In the genomic region with DNA sequence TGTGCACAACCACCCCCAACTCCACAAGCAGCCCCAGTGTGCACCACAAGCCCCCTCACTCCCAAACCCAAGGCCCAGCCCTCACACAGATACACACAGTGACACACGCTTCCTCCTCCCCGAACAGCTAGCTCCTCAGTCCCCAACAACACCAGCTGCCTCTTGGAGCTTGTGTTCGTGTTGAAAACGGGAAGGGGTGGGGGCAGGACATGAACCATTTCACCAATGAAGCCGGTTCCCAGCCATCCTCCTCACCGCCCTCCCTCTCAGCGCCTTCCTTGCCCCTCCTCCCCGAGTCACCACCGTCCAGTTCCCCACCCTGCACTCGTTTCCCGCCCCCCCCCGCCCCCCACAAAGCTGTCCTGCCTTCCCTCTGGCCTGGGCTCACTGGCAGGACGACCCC, we compare ENCODE assay signal across 8 cellular contexts. TPM values are rescaled to one million over a fixed set of nuclear protein-coding genes. Genes with fewer than 3 reads are reported as not detected.
A peak's percentile ranks its signal among the peaks of the same experiment; 100 is the strongest.
DNase-seq lines count a peak whose midpoint lies in the region; ATAC-seq, FAIRE-seq and TF ChIP-seq lines count a peak whose summit lies in the region.

No MANE protein-coding gene starts in this region.

- H3K36me3 ChIP-seq in esophagus squamous epithelium = no peaks in the 10 kb centered on the region
- no peaks in the 10 kb centered on the region for H3K36me3 ChIP-seq in muscle layer of colon (ENCODE audit: insufficient read depth, low read length)

- ATAC-seq in GM18505 (IDR thresholded peaks at IDR 0.05; ENCODE audit: unreplicated experiment) = no peak
- no peak for ATAC-seq in HG03460 (IDR thresholded peaks at IDR 0.05; ENCODE audit: unreplicated experiment)

- 6 to 7% methylated on average over 7 to 9 of the region's 13 CpGs for WGBS in esophagus squamous epithelium, 2 donors

- H3K4me1 ChIP-seq in esophagus squamous epithelium = peaks cover 7 to 34% (median 10%) of the 10 kb centered on the region in 3 donors
- peaks cover 23% of the 10 kb centered on the region for H3K4me1 ChIP-seq in muscle layer of colon (ENCODE audit: insufficient read depth, low read length)

- peak overlapping the region; percentile 27 to 66 (median 51) for H3K27ac ChIP-seq in esophagus squamous epithelium
- peak overlapping the region; percentile 54 for H3K27ac ChIP-seq in muscle layer of colon (ENCODE audit: low read depth, low read length)

- peaks cover 0 to 63% (median 5%) of the 10 kb centered on the region in 4 donors for H3K27me3 ChIP-seq in esophagus squamous epithelium
- no peaks in the 10 kb centered on the region for H3K27me3 ChIP-seq in muscle layer of colon (ENCODE audit: control insufficient read depth in 1 of 2, insufficient read depth in 2 of 2, low read length in 2 of 2)

- intact Hi-C loops in esophagus squamous epithelium (cut with DNase I) = no loop called here

- peak in 1 of 4 donors; percentile 24 for TF ChIP-seq POLR2A in esophagus squamous epithelium (IDR thresholded peaks at IDR 0.05)
- TF ChIP-seq POLR2A in GM18505 (IDR thresholded peaks at IDR 0.05; ENCODE audit: borderline replicate concordance, extremely low read depth, insufficient read depth, insufficient read length) = no peak

- H3K9ac ChIP-seq in muscle layer of colon (ENCODE audit: low read length) = no peak overlapping the region

- H3K9me3 ChIP-seq in esophagus squamous epithelium (no peaks in the 10 kb centered on the region), muscle layer of colon (ENCODE audit: low read length) (no peaks in the 10 kb centered on the region)

- DNase-seq in DMS79 (lab: John Stamatoyannopoulos, UW) = peak; percentile 72
- DNase-seq in NCI-H1092 treated with DMSO at 0.1 percent for 48 hours (lab: John Stamatoyannopoulos, UW) = peak; percentile 65
- peak; percentile 76 for DNase-seq in UCSD-AML1 (lab: John Stamatoyannopoulos, UW; ENCODE audit: unreplicated experiment)
- no peak for DNase-seq in esophagus squamous epithelium (lab: John Stamatoyannopoulos, UW)
- peak; percentile 87 for DNase-seq in urothelium cell line (ENCODE audit: low spot score)

- TF ChIP-seq CTCF in esophagus squamous epithelium (IDR thresholded peaks at IDR 0.05) = no peak

- peak; percentile 53 for FAIRE-seq in urothelium cell line (lab: Jason Lieb, UNC)

- peak overlapping the region; percentile 16 to 59 (median 41) for H3K4me3 ChIP-seq in esophagus squamous epithelium
- H3K4me3 ChIP-seq in muscle layer of colon (ENCODE audit: low read depth in 1 of 2, low read length in 2 of 2) = peak overlapping the region in 1 of 2 donors; percentile 39

RNA-seq across cellular contexts. Expression of gene GPR162, which starts 0.3 kb away (rescaled TPM):
- total RNA-seq in esophagus squamous epithelium = 1 to 10 TPM in 3 of 4 donors, not detected in 1; 1.3 to 2.3 (median 1.5) TPM

RNA-seq across cellular contexts. Expression of gene P3H3, which starts 6.9 kb away (rescaled TPM):
- 1 to 10 TPM; 2.6 to 6.6 (median 4.4) TPM for total RNA-seq in esophagus squamous epithelium

RNA-seq across cellular contexts. Expression of gene GNB3, which starts 19.5 kb away (rescaled TPM):
- total RNA-seq in esophagus squamous epithelium = under 1 TPM in 1 of 4 donors, not detected in 3; 0.76 TPM

RNA-seq across cellular contexts. Expression of gene CDCA3, which starts 29.8 kb away (rescaled TPM):
- total RNA-seq in esophagus squamous epithelium = 10 to 100 TPM in 3 of 4 donors, 1 to 10 TPM in 1; 5.9 to 20.0 (median 12.8) TPM

RNA-seq across cellular contexts. Expression of gene USP5, which starts 30.7 kb away (rescaled TPM):
- total RNA-seq in esophagus squamous epithelium = 10 to 100 TPM; 50.6 to 60.0 (median 54.0) TPM
